ENCODE assay signal across 8 cellular contexts in the genomic region with DNA sequence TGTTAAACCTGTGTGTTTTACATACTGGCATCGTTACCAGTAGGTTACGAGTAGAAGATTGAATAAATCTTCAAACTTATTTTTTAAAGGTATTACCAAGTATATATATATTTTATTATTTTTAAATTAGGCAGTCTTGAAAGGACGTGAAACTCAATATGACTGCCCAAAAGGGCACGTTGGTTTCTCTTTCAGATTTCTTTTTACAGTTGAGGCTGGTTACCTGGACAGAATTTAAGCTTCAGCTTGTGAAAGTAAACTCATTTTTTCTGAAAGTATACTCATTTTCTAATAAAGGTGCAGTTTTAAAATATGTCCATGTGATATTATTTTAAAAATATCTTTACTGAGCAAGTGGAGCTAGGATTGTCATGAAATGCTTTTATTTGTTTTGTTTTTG. TPM values are rescaled to one million over a fixed set of nuclear protein-coding genes. Genes with fewer than 3 reads are reported as not detected.
A peak's percentile ranks its signal among the peaks of the same experiment; 100 is the strongest.
DNase-seq lines count a peak whose midpoint lies in the region; ATAC-seq, FAIRE-seq and TF ChIP-seq lines count a peak whose summit lies in the region.

No MANE protein-coding gene starts in this region.

- no peaks in the 10 kb centered on the region for H3K27me3 Mint-ChIP-seq in progenitor cell of endocrine pancreas

- no peaks in the 10 kb centered on the region for H3K9me3 Mint-ChIP-seq in progenitor cell of endocrine pancreas (ENCODE audit: low read depth)

- DNase-seq in GM06990 (ENCODE audit: extremely low read depth, insufficient read length) = no peak
- peak; percentile 23 for DNase-seq in RPMI8226
- DNase-seq in erythroblast (lab: John Stamatoyannopoulos, UW) = peak; percentile 43 to 68
- DNase-seq in progenitor cell of endocrine pancreas (ENCODE audit: low spot score, unreplicated experiment) = no peak
- no peak for DNase-seq in NCI-H226
- DNase-seq in urothelium cell line (ENCODE audit: low spot score) = no peak

- H3K36me3 ChIP-seq in GM06990 (ENCODE audit: control insufficient read depth, insufficient read depth, low read length) = no peaks in the 10 kb centered on the region

- H3K27me3 ChIP-seq in GM06990 (replicated peaks; ENCODE audit: control insufficient read depth, insufficient read depth, low read length) = no peaks in the 10 kb centered on the region

- H3K4me3 Mint-ChIP-seq in progenitor cell of endocrine pancreas (ENCODE audit: low read depth) = peak overlapping the region; percentile 86

- H3K27ac Mint-ChIP-seq in progenitor cell of endocrine pancreas = peak overlapping the region; percentile 95

- H3K36me3 Mint-ChIP-seq in progenitor cell of endocrine pancreas (ENCODE audit: insufficient read depth) = no peaks in the 10 kb centered on the region

- no peak for ATAC-seq in GM18868 (IDR thresholded peaks at IDR 0.05; ENCODE audit: unreplicated experiment)
- ATAC-seq in GM21576 (IDR thresholded peaks at IDR 0.05; ENCODE audit: unreplicated experiment) = no peak

- peak overlapping the region; percentile 90 for H3K4me3 ChIP-seq in GM06990 (replicated peaks; ENCODE audit: low read depth, low read length)

- no peak for FAIRE-seq in urothelium cell line (lab: Jason Lieb, UNC)

- TF ChIP-seq CTCF in GM06990 (IDR thresholded peaks at IDR 0.05; ENCODE audit: insufficient read depth, low read length, poor library complexity, severe bottlenecking) (no peak), progenitor cell of endocrine pancreas (IDR thresholded peaks at IDR 0.05; ENCODE audit: unreplicated experiment) (no peak)

- TF ChIP-seq POLR2A in erythroblast (IDR thresholded peaks at IDR 0.05; ENCODE audit: low read length) = no peak

- peaks cover 18% of the 10 kb centered on the region for H3K4me1 Mint-ChIP-seq in progenitor cell of endocrine pancreas (ENCODE audit: low read depth)

RNA-seq across cellular contexts. Expression of a gene that starts 1.7 kb away (rescaled TPM):
- 86.4 and 87.2 TPM in 2 replicates for total RNA-seq in progenitor cell of endocrine pancreas

RNA-seq across cellular contexts. Expression of a gene that starts 12.0 kb away (rescaled TPM):
- total RNA-seq in progenitor cell of endocrine pancreas = not detected in 2 replicates

Comparison
In these comparisons a context has a peak if more than half of its experiments do, and no peak if none do; other contexts are left out.
1. DNase-seq: peak in RPMI8226 (single experiment) and erythroblast (2 of 2); none in GM06990 (single experiment), progenitor cell of endocrine pancreas (single experiment), NCI-H226 (single experiment) and urothelium cell line (single experiment).